ENCODE assay signal across 8 cellular contexts in the genomic region with DNA sequence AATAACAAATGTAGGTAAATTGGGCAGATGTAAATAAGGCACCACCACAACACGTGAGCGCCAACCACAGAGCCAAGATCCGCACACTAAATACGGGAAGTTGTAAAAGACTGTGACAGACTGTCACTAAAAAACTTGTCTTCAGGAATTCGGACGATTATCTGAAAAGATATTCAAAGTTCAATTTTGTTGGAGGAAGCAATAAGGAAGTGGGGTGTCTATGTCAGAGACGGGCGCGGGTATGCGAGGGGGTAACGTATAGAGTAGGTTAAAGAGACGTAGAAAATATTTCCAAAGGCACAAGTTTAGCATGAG. TPM values are rescaled to one million over a fixed set of nuclear protein-coding genes. Genes with fewer than 3 reads are reported as not detected.
DNase-seq lines count a peak whose midpoint lies in the region; ATAC-seq and TF ChIP-seq lines count a peak whose summit lies in the region.

No MANE protein-coding gene starts in this region.

- H3K4me3 ChIP-seq in endodermal cell (ENCODE audit: low read length) (peak overlapping the region; percentile 86), neural cell (ENCODE audit: low read length) (peak overlapping the region; percentile 95), upper lobe of right lung (peak overlapping the region; percentile 60)

- 49 to 74% methylated on average over 12 of the region's 12 CpGs for WGBS in endodermal cell (ENCODE audit: insufficient coverage in 1 of 2, insufficient read length in 1 of 2), 2 experiments

- DNase-seq in SHP77 treated with DMSO at 0.1 percent for 48 hours (lab: John Stamatoyannopoulos, UW) (peak; percentile 26), SHP77 (lab: John Stamatoyannopoulos, UW) (no peak), endodermal cell (no peak), upper lobe of right lung (no peak)
- peak; percentile 80 for DNase-seq in activated CD4-positive, alpha-beta memory T cell treated with anti-CD3 and anti-CD28 coated beads, Interleukin-2, amount 10 ng/mL, durations not matched to agents 7 days and 5 days

- H3K9me2 ChIP-seq in neural cell (ENCODE audit: insufficient read depth, low read length) = no peaks in the 10 kb centered on the region

- H3K4me3 Mint-ChIP-seq in activated CD4-positive, alpha-beta memory T cell treated with anti-CD3 and anti-CD28 coated beads, Interleukin-2, amount 10 ng/mL, durations not matched to agents 7 days and 5 days = peak overlapping the region; percentile 83
- H3K4me3 Mint-ChIP-seq in endodermal cell = peak overlapping the region; percentile 82

- H3K27me3 Mint-ChIP-seq in activated CD4-positive, alpha-beta memory T cell treated with anti-CD3 and anti-CD28 coated beads, Interleukin-2, amount 10 ng/mL, durations not matched to agents 7 days and 5 days = no peaks in the 10 kb centered on the region
- peaks cover 1% of the 10 kb centered on the region for H3K27me3 Mint-ChIP-seq in endodermal cell (ENCODE audit: insufficient read depth)

- H3K27ac Mint-ChIP-seq in activated CD4-positive, alpha-beta memory T cell treated with anti-CD3 and anti-CD28 coated beads, Interleukin-2, amount 10 ng/mL, durations not matched to agents 7 days and 5 days = peak overlapping the region; percentile 100
- peak overlapping the region; percentile 91 for H3K27ac Mint-ChIP-seq in endodermal cell

- peak overlapping the region; percentile 82 for H3K27ac ChIP-seq in KOPT-K1 (ENCODE audit: low read depth, low read length, poor library complexity, severe bottlenecking)
- H3K27ac ChIP-seq in endodermal cell (ENCODE audit: low read depth, low read length) = no peak overlapping the region
- peak overlapping the region; percentile 96 for H3K27ac ChIP-seq in neural cell (ENCODE audit: low read length)
- peak overlapping the region; percentile 97 for H3K27ac ChIP-seq in upper lobe of right lung

- CTCF ChIA-PET in activated CD4-positive, alpha-beta memory T cell treated with anti-CD3 and anti-CD28 coated beads, Interleukin-2, amount 10 ng/mL, durations not matched to agents 7 days and 5 days (lab: Charles Lee) = interaction anchor here (1.2 to 2.0 kb wide), 2 partner anchors 37 kb away, joined by 3 to 9 read pairs; a partner anchor contains a TSS

- H3F3A ChIP-seq in neural cell (ENCODE audit: insufficient read depth, low read length, poor library complexity, severe bottlenecking) = no peaks in the 10 kb centered on the region

- peak overlapping the region; percentile 100 for H3K4me2 ChIP-seq in neural cell (ENCODE audit: low read length)

- H3K79me2 ChIP-seq in neural cell (replicated peaks; ENCODE audit: insufficient read depth, low read length) = peaks cover 35% of the 10 kb centered on the region

- TF ChIP-seq CTCF in endodermal cell (conservative IDR thresholded peaks at IDR 0.05) = no peak
- no peak for TF ChIP-seq CTCF in neural cell (IDR thresholded peaks at IDR 0.05; ENCODE audit: poor library complexity, severe bottlenecking)
- TF ChIP-seq CTCF in upper lobe of right lung (IDR thresholded peaks at IDR 0.05) = no peak

- ATAC-seq in upper lobe of right lung (no peak), GM21360 (IDR thresholded peaks at IDR 0.05; ENCODE audit: unreplicated experiment) (no peak)

- TF ChIP-seq RAD21 in neural cell (conservative IDR thresholded peaks at IDR 0.05) = no peak

- no peaks in the 10 kb centered on the region for H3K9me3 Mint-ChIP-seq in activated CD4-positive, alpha-beta memory T cell treated with anti-CD3 and anti-CD28 coated beads, Interleukin-2, amount 10 ng/mL, durations not matched to agents 7 days and 5 days
- no peaks in the 10 kb centered on the region for H3K9me3 Mint-ChIP-seq in endodermal cell

- H3K4me1 ChIP-seq in endodermal cell (ENCODE audit: control insufficient read depth, insufficient read depth, low read length) = peaks cover 3% of the 10 kb centered on the region
- H3K4me1 ChIP-seq in upper lobe of right lung = peaks cover 25% of the 10 kb centered on the region

- H3K36me3 ChIP-seq in KOPT-K1 (ENCODE audit: insufficient read depth, low read length) (peaks cover 25% of the 10 kb centered on the region), endodermal cell (ENCODE audit: control insufficient read depth, insufficient read depth, low read length) (peaks cover 27% of the 10 kb centered on the region), neural cell (ENCODE audit: insufficient read depth, low read length) (no peaks in the 10 kb centered on the region), upper lobe of right lung (peaks cover 13% of the 10 kb centered on the region)

- peaks cover 59% of the 10 kb centered on the region for H3K4me1 Mint-ChIP-seq in activated CD4-positive, alpha-beta memory T cell treated with anti-CD3 and anti-CD28 coated beads, Interleukin-2, amount 10 ng/mL, durations not matched to agents 7 days and 5 days
- peaks cover 39% of the 10 kb centered on the region for H3K4me1 Mint-ChIP-seq in endodermal cell

- H3K36me3 Mint-ChIP-seq in activated CD4-positive, alpha-beta memory T cell treated with anti-CD3 and anti-CD28 coated beads, Interleukin-2, amount 10 ng/mL, durations not matched to agents 7 days and 5 days (ENCODE audit: low read depth) = peaks cover 36% of the 10 kb centered on the region
- peaks cover 28% of the 10 kb centered on the region for H3K36me3 Mint-ChIP-seq in endodermal cell (ENCODE audit: low read depth)

- H3K9ac ChIP-seq in endodermal cell (ENCODE audit: extremely low read depth, low read length, poor library complexity, severe bottlenecking) (peak overlapping the region; percentile 98), neural cell (ENCODE audit: low read length) (peak overlapping the region; percentile 92)

- H4K20me1 ChIP-seq in neural cell (ENCODE audit: insufficient read depth) = no peaks in the 10 kb centered on the region

- POLR2A ChIA-PET in activated CD4-positive, alpha-beta memory T cell treated with anti-CD3 and anti-CD28 coated beads, Interleukin-2, amount 10 ng/mL, durations not matched to agents 7 days and 5 days (lab: Charles Lee) = interaction anchor here (0.8 to 4.4 kb wide), 16 partner anchors 11 to 359 kb away, joined by 3 to 128 read pairs (median 8); a partner anchor contains a TSS

- peak overlapping the region; percentile 99 for H2AFZ ChIP-seq in neural cell (ENCODE audit: low read depth, low read length)

- intact Hi-C loops in upper lobe of right lung (cut with DNase I) = no loop called here

- no peak for TF ChIP-seq EP300 in neural cell (conservative IDR thresholded peaks at IDR 0.05; ENCODE audit: poor library complexity, severe bottlenecking)

- no peaks in the 10 kb centered on the region for H3K27me3 ChIP-seq in endodermal cell (ENCODE audit: control insufficient read depth, insufficient read depth, low read length, poor library complexity, severe bottlenecking)
- no peaks in the 10 kb centered on the region for H3K27me3 ChIP-seq in neural cell (ENCODE audit: insufficient read depth, low read depth, low read length)
- no peaks in the 10 kb centered on the region for H3K27me3 ChIP-seq in upper lobe of right lung

- H3K9me3 ChIP-seq in KOPT-K1 (ENCODE audit: insufficient read depth, low read length, poor library complexity, severe bottlenecking) (no peaks in the 10 kb centered on the region), endodermal cell (ENCODE audit: control insufficient read depth, low read length) (no peaks in the 10 kb centered on the region), neural cell (ENCODE audit: low read length) (no peaks in the 10 kb centered on the region), upper lobe of right lung (no peaks in the 10 kb centered on the region)

TF ChIP-seq in neural cell, 6 proteins besides CTCF, POLR2A, EP300 and RAD21 (continues in another document):
- TF ChIP-seq TAF1 (IDR thresholded peaks at IDR 0.05; ENCODE audit: low read depth) (no peak), SMC3 (conservative IDR thresholded peaks at IDR 0.05; ENCODE audit: poor library complexity) (no peak), MXI1 (conservative IDR thresholded peaks at IDR 0.05; ENCODE audit: poor library complexity, severe bottlenecking) (no peak), EZH2 (IDR thresholded peaks at IDR 0.05; ENCODE audit: borderline replicate concordance, insufficient read depth, low read length, poor library complexity, severe bottlenecking) (no peak)
- TF ChIP-seq, protein P1, sequence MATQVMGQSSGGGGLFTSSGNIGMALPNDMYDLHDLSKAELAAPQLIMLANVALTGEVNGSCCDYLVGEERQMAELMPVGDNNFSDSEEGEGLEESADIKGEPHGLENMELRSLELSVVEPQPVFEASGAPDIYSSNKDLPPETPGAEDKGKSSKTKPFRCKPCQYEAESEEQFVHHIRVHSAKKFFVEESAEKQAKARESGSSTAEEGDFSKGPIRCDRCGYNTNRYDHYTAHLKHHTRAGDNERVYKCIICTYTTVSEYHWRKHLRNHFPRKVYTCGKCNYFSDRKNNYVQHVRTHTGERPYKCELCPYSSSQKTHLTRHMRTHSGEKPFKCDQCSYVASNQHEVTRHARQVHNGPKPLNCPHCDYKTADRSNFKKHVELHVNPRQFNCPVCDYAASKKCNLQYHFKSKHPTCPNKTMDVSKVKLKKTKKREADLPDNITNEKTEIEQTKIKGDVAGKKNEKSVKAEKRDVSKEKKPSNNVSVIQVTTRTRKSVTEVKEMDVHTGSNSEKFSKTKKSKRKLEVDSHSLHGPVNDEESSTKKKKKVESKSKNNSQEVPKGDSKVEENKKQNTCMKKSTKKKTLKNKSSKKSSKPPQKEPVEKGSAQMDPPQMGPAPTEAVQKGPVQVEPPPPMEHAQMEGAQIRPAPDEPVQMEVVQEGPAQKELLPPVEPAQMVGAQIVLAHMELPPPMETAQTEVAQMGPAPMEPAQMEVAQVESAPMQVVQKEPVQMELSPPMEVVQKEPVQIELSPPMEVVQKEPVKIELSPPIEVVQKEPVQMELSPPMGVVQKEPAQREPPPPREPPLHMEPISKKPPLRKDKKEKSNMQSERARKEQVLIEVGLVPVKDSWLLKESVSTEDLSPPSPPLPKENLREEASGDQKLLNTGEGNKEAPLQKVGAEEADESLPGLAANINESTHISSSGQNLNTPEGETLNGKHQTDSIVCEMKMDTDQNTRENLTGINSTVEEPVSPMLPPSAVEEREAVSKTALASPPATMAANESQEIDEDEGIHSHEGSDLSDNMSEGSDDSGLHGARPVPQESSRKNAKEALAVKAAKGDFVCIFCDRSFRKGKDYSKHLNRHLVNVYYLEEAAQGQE (IDR thresholded peaks at IDR 0.05; ENCODE audit: borderline replicate concordance) = no peak

RNA-seq across cellular contexts. Expression of a gene that starts 1.5 kb away (rescaled TPM):
- 100 to 1,000 TPM; 375 to 378 TPM for total RNA-seq in activated CD4-positive, alpha-beta memory T cell treated with anti-CD3 and anti-CD28 coated beads, Interleukin-2, amount 10 ng/mL, durations not matched to agents 7 days and 5 days
- total RNA-seq in endodermal cell (1,000 to 10,000 TPM; 1,047 to 1,509 TPM), upper lobe of right lung (676 TPM)
- polyA plus RNA-seq in endodermal cell (2013, experiment 1 of 2) = 642 TPM
- 723 TPM for polyA plus RNA-seq in endodermal cell (2013, experiment 2 of 2)
- polyA plus RNA-seq in neural cell = 198 and 242 TPM in 2 replicates
- polyA minus RNA-seq in neural cell = 141 and 162 TPM in 2 replicates

RNA-seq across cellular contexts. Expression of a gene that starts 37.0 kb away (rescaled TPM):
- 10 to 100 TPM; 33.0 to 34.4 TPM for total RNA-seq in activated CD4-positive, alpha-beta memory T cell treated with anti-CD3 and anti-CD28 coated beads, Interleukin-2, amount 10 ng/mL, durations not matched to agents 7 days and 5 days
- 10 to 100 TPM; 53.4 to 58.1 TPM for total RNA-seq in endodermal cell
- polyA plus RNA-seq in endodermal cell (2013, experiment 1 of 2) = 58.7 TPM
- 58.3 TPM for polyA plus RNA-seq in endodermal cell (2013, experiment 2 of 2)
- 125 and 128 TPM in 2 replicates for polyA plus RNA-seq in neural cell
- 80.6 and 99.1 TPM in 2 replicates for polyA minus RNA-seq in neural cell
- total RNA-seq in upper lobe of right lung = 18.1 TPM

Comparison
In these comparisons a context has a peak if more than half of its experiments do, and no peak if none do; other contexts are left out.
1. DNase-seq: peak in SHP77 treated with DMSO at 0.1 percent for 48 hours (single experiment) and activated CD4-positive, alpha-beta memory T cell treated with anti-CD3 and anti-CD28 coated beads, Interleukin-2, amount 10 ng/mL, durations not matched to agents 7 days and 5 days (single experiment); none in SHP77 (0 of 2), endodermal cell (single experiment) and upper lobe of right lung (single experiment).
2. Peak in every context shown above with its lines, with median percentiles within 50 percentile points of each other: H3K4me3 ChIP-seq.